In the genomic region with DNA sequence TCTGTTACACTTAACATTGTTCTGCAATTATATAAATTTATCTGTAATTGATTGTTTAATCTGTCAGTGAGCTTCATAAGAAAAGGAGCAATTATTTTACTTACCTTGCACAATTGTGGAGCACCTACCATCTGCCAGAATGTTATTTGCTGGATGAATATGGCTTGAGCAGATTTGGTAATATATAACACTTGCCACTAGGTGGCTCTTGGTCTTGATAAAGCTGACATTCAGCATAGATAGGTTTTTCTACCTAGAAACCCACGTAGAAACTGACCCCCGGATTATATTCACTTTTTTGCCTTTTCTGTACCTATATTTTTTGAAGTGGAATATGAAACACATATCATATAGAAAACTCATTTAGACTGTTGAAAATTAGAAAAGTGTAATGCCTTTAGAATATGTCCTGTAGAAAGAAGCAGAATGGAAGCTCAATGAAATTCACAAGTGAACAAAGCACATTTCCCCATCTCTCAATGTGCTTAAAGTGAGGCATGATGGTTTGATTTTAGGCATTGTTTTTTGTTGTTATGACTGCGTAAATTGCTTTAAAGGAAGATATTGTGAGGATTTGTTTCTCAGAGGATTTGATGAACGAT, we compare ENCODE assay signal across 1 cellular context.
TF ChIP-seq lines count a peak whose summit lies in the region.

No MANE protein-coding gene starts in this region.

TF ChIP-seq in GM12878, 131 proteins besides CTCF, POLR2A, EP300 and RAD21:
- TF ChIP-seq CREB1 (IDR thresholded peaks at IDR 0.05; ENCODE audit: low read depth) (peak; percentile 61), ZNF274 (IDR thresholded peaks at IDR 0.05; ENCODE audit: insufficient read depth, insufficient read length) (no peak), FOXM1 (IDR thresholded peaks at IDR 0.05; ENCODE audit: low read depth, low read length) (0 out of 2 replicates have a peak, but pooled peaks have one; percentile 45), RFX5 (IDR thresholded peaks at IDR 0.05; ENCODE audit: low read depth, low read length) (peak; percentile 86), BRCA1 (IDR thresholded peaks at IDR 0.05; ENCODE audit: low read depth, low read length) (no peak), SMC3 (IDR thresholded peaks at IDR 0.05; ENCODE audit: borderline replicate concordance, low read length) (peak; percentile 89), NR2F1 (conservative IDR thresholded peaks at IDR 0.05) (no peak)
